8 cellular contexts compared by ENCODE assay signal in genomic region chr5:80191991-80192398, GRCh38.
A peak's percentile ranks its signal among the peaks of the same experiment; 100 is the strongest.
DNase-seq lines count a peak whose midpoint lies in the region; ATAC-seq, FAIRE-seq and TF ChIP-seq lines count a peak whose summit lies in the region.

No MANE protein-coding gene starts in this region.

- peak in 1 of 2 experiments; percentile 41 for DNase-seq in HL-60 (ENCODE audit: low read depth in 1 of 2, low spot score in 1 of 2)
- DNase-seq in activated CD4-positive, alpha-beta T cell treated with anti-CD3 and anti-CD28 coated beads, Interleukin-2, amount 10 ng/mL, durations not matched to agents 24 days and 14 days = peak; percentile 88
- DNase-seq in head of caudate nucleus = peak; percentile 20 to 84 (median 65)
- no peak for DNase-seq in prostate gland (ENCODE audit: low spot score)
- DNase-seq in RPMI8226 = no peak
- no peak for DNase-seq in HTR-8/SVneo (ENCODE audit: insufficient read length, low spot score)

- no peaks in the 10 kb centered on the region for H3K9me3 Mint-ChIP-seq in activated CD4-positive, alpha-beta T cell treated with anti-CD3 and anti-CD28 coated beads, Interleukin-2, amount 10 ng/mL, durations not matched to agents 24 days and 14 days

- H3K36me3 ChIP-seq in prostate gland = no peaks in the 10 kb centered on the region

- H3K27me3 ChIP-seq in HL-60 (ENCODE audit: insufficient read depth, poor library complexity, severe bottlenecking) = no peaks in the 10 kb centered on the region
- H3K27me3 ChIP-seq in prostate gland (replicated peaks; ENCODE audit: insufficient read depth) = no peaks in the 10 kb centered on the region

- peak overlapping the region; percentile 88 for H3K27ac Mint-ChIP-seq in activated CD4-positive, alpha-beta T cell treated with anti-CD3 and anti-CD28 coated beads, Interleukin-2, amount 10 ng/mL, durations not matched to agents 24 days and 14 days

- H3K4me3 Mint-ChIP-seq in activated CD4-positive, alpha-beta T cell treated with anti-CD3 and anti-CD28 coated beads, Interleukin-2, amount 10 ng/mL, durations not matched to agents 24 days and 14 days = peak overlapping the region; percentile 83

- peak overlapping the region; percentile 59 for H3K27ac ChIP-seq in HL-60 (replicated peaks)
- peak overlapping the region; percentile 63 to 68 for H3K27ac ChIP-seq in prostate gland

- ATAC-seq in HG02798 (IDR thresholded peaks at IDR 0.05; ENCODE audit: poor library complexity, unreplicated experiment) = no peak
- no peak for ATAC-seq in HG03378 (IDR thresholded peaks at IDR 0.05; ENCODE audit: unreplicated experiment)

- TF ChIP-seq POLR2A in prostate gland (IDR thresholded peaks at IDR 0.05) = no peak

- peaks cover 76% of the 10 kb centered on the region for H3K4me1 Mint-ChIP-seq in activated CD4-positive, alpha-beta T cell treated with anti-CD3 and anti-CD28 coated beads, Interleukin-2, amount 10 ng/mL, durations not matched to agents 24 days and 14 days

- H3K4me1 ChIP-seq in prostate gland (replicated peaks) = peaks cover 22% of the 10 kb centered on the region

- H3K4me3 ChIP-seq in HL-60 (replicated peaks; ENCODE audit: insufficient read depth, low read length) (no peak overlapping the region), prostate gland (no peak overlapping the region)

- intact Hi-C loops in activated CD4-positive, alpha-beta T cell treated with anti-CD3 and anti-CD28 coated beads, Interleukin-2, amount 10 ng/mL, durations not matched to agents 24 days and 14 days (cut with micrococcal nuclease) = loop anchor here (1.0 to 10.0 kb wide), 5 partner anchors 8 to 463 kb away; partner anchors contain the start of genes DHFR and MSH3
- intact Hi-C loops in head of caudate nucleus (cut with DNase I) = loop anchor here (5.0 kb wide), 1 partner anchor 65 kb away; the partner anchor contains the start of gene SERINC5
- intact Hi-C loops in prostate gland (cut with DNase I) = loop anchor here (2.0 to 10.0 kb wide), 2 partner anchors 65 to 97 kb away; partner anchors contain the start of gene SERINC5

- TF ChIP-seq CTCF in HL-60 (IDR thresholded peaks at IDR 0.05; ENCODE audit: insufficient read depth, low read length) = no peak
- TF ChIP-seq CTCF in prostate gland (IDR thresholded peaks at IDR 0.05) = no peak

- no peaks in the 10 kb centered on the region for H3K27me3 Mint-ChIP-seq in activated CD4-positive, alpha-beta T cell treated with anti-CD3 and anti-CD28 coated beads, Interleukin-2, amount 10 ng/mL, durations not matched to agents 24 days and 14 days

- H3K9me3 ChIP-seq in prostate gland = no peaks in the 10 kb centered on the region

- FAIRE-seq in HTR-8/SVneo (lab: Jason Lieb, UNC) = no peak

- WGBS in prostate gland = 38% methylated on average over 4 of the region's 4 CpGs

- peaks cover 12% of the 10 kb centered on the region for H3K36me3 Mint-ChIP-seq in activated CD4-positive, alpha-beta T cell treated with anti-CD3 and anti-CD28 coated beads, Interleukin-2, amount 10 ng/mL, durations not matched to agents 24 days and 14 days (ENCODE audit: low read depth)

Comparison
In these comparisons a context has a peak if more than half of its experiments do, and no peak if none do; other contexts are left out.
1. DNase-seq: peak in activated CD4-positive, alpha-beta T cell treated with anti-CD3 and anti-CD28 coated beads, Interleukin-2, amount 10 ng/mL, durations not matched to agents 24 days and 14 days (single experiment) and head of caudate nucleus (42 of 42); none in prostate gland (single experiment), RPMI8226 (single experiment) and HTR-8/SVneo (single experiment).